ENCODE assay signal across 14 cellular contexts in the genomic region with DNA sequence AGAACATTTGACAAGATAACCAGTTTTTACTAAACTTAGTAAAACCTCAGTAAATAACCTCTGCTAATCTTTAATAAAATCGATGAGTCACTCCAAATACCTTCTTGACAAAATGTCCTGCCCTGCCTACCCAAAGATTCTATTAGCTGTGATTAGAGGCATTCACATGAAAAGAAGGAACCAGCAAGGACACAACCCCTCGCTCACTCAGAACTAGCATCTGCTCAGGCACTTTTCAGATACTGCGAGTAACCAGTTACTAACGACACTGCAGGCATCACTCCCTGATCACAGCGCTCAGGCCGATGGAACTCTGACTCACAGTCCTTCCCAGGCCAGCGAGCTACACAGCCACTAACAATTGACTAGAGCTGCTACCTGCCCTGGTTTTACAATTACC. TPM values are rescaled to one million over a fixed set of nuclear protein-coding genes. Genes with fewer than 3 reads are reported as not detected.
DNase-seq lines count a peak whose midpoint lies in the region; ATAC-seq, FAIRE-seq and TF ChIP-seq lines count a peak whose summit lies in the region.
"Had no signal": no experiment of that assay in that cellular context is flagged by ENCODE, and none has a peak within 500 bp of the region (broad histone marks: within the 10 kb centered on the region; RNA-seq: fewer than 3 reads in every experiment).

No MANE protein-coding gene starts in this region.

- no peaks in the 10 kb centered on the region for H3K27me3 ChIP-seq in vagina

- H3K4me1 Mint-ChIP-seq in activated CD4-positive, alpha-beta memory T cell treated with anti-CD3 and anti-CD28 coated beads, Interleukin-2, amount 10 ng/mL, durations not matched to agents 7 days and 5 days: peaks cover 20% of the 10 kb centered on the region
- H3K4me1 Mint-ChIP-seq in activated CD4-positive, alpha-beta memory T cell treated with anti-CD3 and anti-CD28 coated beads for 36 hours (ENCODE audit: low read depth): peaks cover 11% of the 10 kb centered on the region
- H3K4me1 Mint-ChIP-seq: brain had no signal

- no peaks in the 10 kb centered on the region for H3K9me3 Mint-ChIP-seq in activated CD4-positive, alpha-beta memory T cell treated with anti-CD3 and anti-CD28 coated beads, Interleukin-2, amount 10 ng/mL, durations not matched to agents 7 days and 5 days
- H3K9me3 Mint-ChIP-seq in activated CD4-positive, alpha-beta memory T cell treated with anti-CD3 and anti-CD28 coated beads for 36 hours: no peaks in the 10 kb centered on the region
- H3K9me3 Mint-ChIP-seq: brain had no signal

- DNase-seq in activated CD4-positive, alpha-beta memory T cell treated with anti-CD3 and anti-CD28 coated beads, Interleukin-2, amount 10 ng/mL, durations not matched to agents 7 days and 5 days: no peak
- DNase-seq in activated CD4-positive, alpha-beta memory T cell treated with anti-CD3 and anti-CD28 coated beads for 36 hours: no peak
- DNase-seq in RCC 7860 (ENCODE audit: low spot score) (peak; percentile 91), skeletal muscle cell (ENCODE audit: low read depth) (peak; percentile 21), frontal cortex (ENCODE audit: low spot score in 2 of 2) (no peak), vagina (ENCODE audit: extremely low spot score in 2 of 2) (no peak)
- DNase-seq: activated CD4-positive, alpha-beta T cell treated with anti-CD3 and anti-CD28 coated beads, Interleukin-2, amount 50 U/mL, for 1 hour; NCI-H146; SHP77; stimulated activated CD4-positive, alpha-beta T cell treated with anti-CD3 and anti-CD28 coated beads, Interleukin-2, amount 100 ng/mL, for 48 hours had no signal

- peak; percentile 75 for ATAC-seq in esophagus mucosa
- ATAC-seq in HG02588 (IDR thresholded peaks at IDR 0.05; ENCODE audit: unreplicated experiment): no peak

- FAIRE-seq in RCC 7860 (lab: Jason Lieb, UNC): peak; percentile 96
- FAIRE-seq in frontal cortex (lab: Jason Lieb, UNC): no peak

- no peaks in the 10 kb centered on the region for H3K9me3 ChIP-seq in vagina

- no peak overlapping the region for H3K4me3 Mint-ChIP-seq in activated CD4-positive, alpha-beta memory T cell treated with anti-CD3 and anti-CD28 coated beads, Interleukin-2, amount 10 ng/mL, durations not matched to agents 7 days and 5 days
- no peak overlapping the region for H3K4me3 Mint-ChIP-seq in activated CD4-positive, alpha-beta memory T cell treated with anti-CD3 and anti-CD28 coated beads for 36 hours
- H3K4me3 Mint-ChIP-seq: brain had no signal

- H3K4me1 ChIP-seq in vagina: no peaks in the 10 kb centered on the region

- H3K36me3 Mint-ChIP-seq in activated CD4-positive, alpha-beta memory T cell treated with anti-CD3 and anti-CD28 coated beads, Interleukin-2, amount 10 ng/mL, durations not matched to agents 7 days and 5 days (ENCODE audit: low read depth): peaks cover 70% of the 10 kb centered on the region
- H3K36me3 Mint-ChIP-seq in activated CD4-positive, alpha-beta memory T cell treated with anti-CD3 and anti-CD28 coated beads for 36 hours: peaks cover 58% of the 10 kb centered on the region

- CTCF ChIA-PET in activated CD4-positive, alpha-beta memory T cell treated with anti-CD3 and anti-CD28 coated beads, Interleukin-2, amount 10 ng/mL, durations not matched to agents 7 days and 5 days (lab: Charles Lee): interaction anchor here (0.8 kb wide), 1 partner anchor 30 kb away, joined by 4 read pairs; the partner anchor contains the start of gene ARRB2
- CTCF ChIA-PET in activated CD4-positive, alpha-beta memory T cell treated with anti-CD3 and anti-CD28 coated beads for 36 hours (lab: Charles Lee): interaction anchor here (0.6 kb wide), 1 partner anchor 8 kb away, joined by 3 read pairs; no protein-coding TSS in a partner anchor

- no peaks in the 10 kb centered on the region for H3K27me3 Mint-ChIP-seq in activated CD4-positive, alpha-beta memory T cell treated with anti-CD3 and anti-CD28 coated beads, Interleukin-2, amount 10 ng/mL, durations not matched to agents 7 days and 5 days
- H3K27me3 Mint-ChIP-seq in activated CD4-positive, alpha-beta memory T cell treated with anti-CD3 and anti-CD28 coated beads for 36 hours: no peaks in the 10 kb centered on the region
- H3K27me3 Mint-ChIP-seq: brain had no signal

- intact Hi-C loops in activated CD4-positive, alpha-beta memory T cell treated with anti-CD3 and anti-CD28 coated beads for 36 hours (cut with micrococcal nuclease): loop anchor here (2.0 kb wide), 1 partner anchor 23 kb away; no protein-coding TSS in a partner anchor
- intact Hi-C loops in vagina (cut with DNase I): no loop called here

- no peak for TF ChIP-seq POLR2A in vagina (IDR thresholded peaks at IDR 0.05)

- POLR2A ChIA-PET in activated CD4-positive, alpha-beta memory T cell treated with anti-CD3 and anti-CD28 coated beads, Interleukin-2, amount 10 ng/mL, durations not matched to agents 7 days and 5 days (lab: Charles Lee): no interaction called here
- POLR2A ChIA-PET in activated CD4-positive, alpha-beta memory T cell treated with anti-CD3 and anti-CD28 coated beads for 36 hours (lab: Charles Lee): no interaction called here

- TF ChIP-seq CTCF in vagina (IDR thresholded peaks at IDR 0.05): no peak

- no peak overlapping the region for H3K27ac ChIP-seq in vagina

- H3K27ac Mint-ChIP-seq in activated CD4-positive, alpha-beta memory T cell treated with anti-CD3 and anti-CD28 coated beads, Interleukin-2, amount 10 ng/mL, durations not matched to agents 7 days and 5 days: peak overlapping the region; percentile 6
- no peak overlapping the region for H3K27ac Mint-ChIP-seq in activated CD4-positive, alpha-beta memory T cell treated with anti-CD3 and anti-CD28 coated beads for 36 hours

- H3K36me3 ChIP-seq in vagina: peaks cover 0 to 77% of the 10 kb centered on the region in 2 donors

- H3K4me3 ChIP-seq in skeletal muscle cell (ENCODE audit: low read depth, low read length): no peak overlapping the region
- H3K4me3 ChIP-seq in vagina: no peak overlapping the region

RNA-seq across cellular contexts. Expression of gene PELP1, which starts 24.3 kb away (rescaled TPM):
- 10 to 100 TPM; 67.7 to 69.2 TPM for total RNA-seq in activated CD4-positive, alpha-beta memory T cell treated with anti-CD3 and anti-CD28 coated beads, Interleukin-2, amount 10 ng/mL, durations not matched to agents 7 days and 5 days
- total RNA-seq in activated CD4-positive, alpha-beta memory T cell treated with anti-CD3 and anti-CD28 coated beads for 36 hours: 100 to 1,000 TPM in 1 of 2 experiments, 10 to 100 TPM in 1; 96.1 to 101 TPM
- total RNA-seq in esophagus mucosa: 24.6 TPM
- 24.5 TPM for total RNA-seq in frontal cortex
- 19.4 TPM for total RNA-seq in vagina

RNA-seq across cellular contexts. Expression of gene ARRB2, which starts 30.8 kb away (rescaled TPM):
- 100 to 1,000 TPM; 372 to 378 TPM for total RNA-seq in activated CD4-positive, alpha-beta memory T cell treated with anti-CD3 and anti-CD28 coated beads, Interleukin-2, amount 10 ng/mL, durations not matched to agents 7 days and 5 days
- 100 to 1,000 TPM; 210 to 226 TPM for total RNA-seq in activated CD4-positive, alpha-beta memory T cell treated with anti-CD3 and anti-CD28 coated beads for 36 hours
- total RNA-seq in esophagus mucosa: 13.7 TPM
- 16.3 TPM for total RNA-seq in frontal cortex
- total RNA-seq in vagina: 28.0 TPM

RNA-seq across cellular contexts. Expression of gene ALOX15, which starts 38.2 kb away (rescaled TPM):
- total RNA-seq in activated CD4-positive, alpha-beta memory T cell treated with anti-CD3 and anti-CD28 coated beads, Interleukin-2, amount 10 ng/mL, durations not matched to agents 7 days and 5 days: not detected
- total RNA-seq in activated CD4-positive, alpha-beta memory T cell treated with anti-CD3 and anti-CD28 coated beads for 36 hours: not detected
- total RNA-seq in esophagus mucosa (0.32 TPM), frontal cortex (not detected), vagina (not detected)
- total RNA-seq: A673 had no signal

RNA-seq across cellular contexts. Expression of gene MED11, which starts 51.6 kb away (rescaled TPM):
- total RNA-seq in activated CD4-positive, alpha-beta memory T cell treated with anti-CD3 and anti-CD28 coated beads, Interleukin-2, amount 10 ng/mL, durations not matched to agents 7 days and 5 days: 10 to 100 TPM; 24.6 to 25.3 TPM
- 10 to 100 TPM; 20.4 to 21.8 TPM for total RNA-seq in activated CD4-positive, alpha-beta memory T cell treated with anti-CD3 and anti-CD28 coated beads for 36 hours
- total RNA-seq in esophagus mucosa (15.6 TPM), frontal cortex (6.1 TPM), vagina (28.5 TPM)

RNA-seq across cellular contexts. Expression of gene ZMYND15, which starts 60.0 kb away (rescaled TPM):
- total RNA-seq in activated CD4-positive, alpha-beta memory T cell treated with anti-CD3 and anti-CD28 coated beads, Interleukin-2, amount 10 ng/mL, durations not matched to agents 7 days and 5 days: under 1 TPM in 1 of 2 experiments, not detected in 1; 0.10 TPM
- total RNA-seq in activated CD4-positive, alpha-beta memory T cell treated with anti-CD3 and anti-CD28 coated beads for 36 hours: under 1 TPM; 0.10 to 0.24 TPM
- 0.36 TPM for total RNA-seq in esophagus mucosa
- not detected for total RNA-seq in frontal cortex
- not detected for total RNA-seq in vagina

Comparison
In these comparisons a context has a peak if more than half of its experiments do, and no peak if none do; other contexts are left out.
1. DNase-seq: peak in RCC 7860 (single experiment) and skeletal muscle cell (single experiment); none in activated CD4-positive, alpha-beta memory T cell treated with anti-CD3 and anti-CD28 coated beads, Interleukin-2, amount 10 ng/mL, durations not matched to agents 7 days and 5 days (single experiment), activated CD4-positive, alpha-beta memory T cell treated with anti-CD3 and anti-CD28 coated beads for 36 hours (single experiment), frontal cortex (0 of 2) and vagina (0 of 2).